ENCODE assay signal across 9 cellular contexts in the genomic region with DNA sequence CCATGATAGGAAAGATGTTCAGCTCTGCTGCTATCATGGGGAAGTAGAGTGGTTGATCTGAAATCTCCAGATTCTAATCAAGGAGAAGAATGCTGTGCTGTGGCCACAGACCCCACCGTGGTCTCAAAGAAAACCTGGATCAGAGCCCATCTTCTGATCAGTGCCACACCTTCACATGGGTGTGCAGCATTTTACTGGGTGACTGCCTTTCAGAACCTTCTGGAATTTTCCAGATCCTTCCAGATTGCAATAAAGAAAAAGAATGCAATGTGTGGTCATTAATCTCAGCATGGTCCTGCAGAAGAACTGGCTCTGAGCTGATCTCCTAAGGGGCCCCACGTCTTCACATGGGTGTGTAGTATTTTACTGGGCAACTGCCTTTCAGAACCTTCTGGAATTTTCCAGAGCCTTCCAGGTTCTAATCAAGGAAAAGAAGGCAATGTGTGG. TPM values are rescaled to one million over a fixed set of nuclear protein-coding genes. Genes with fewer than 3 reads are reported as not detected.
DNase-seq lines count a peak whose midpoint lies in the region; ATAC-seq and TF ChIP-seq lines count a peak whose summit lies in the region.
"Had no signal": no experiment of that assay in that cellular context is flagged by ENCODE, and none has a peak within 500 bp of the region (broad histone marks: within the 10 kb centered on the region; RNA-seq: fewer than 3 reads in every experiment).

No MANE protein-coding gene starts in this region.

- no peak overlapping the region for H3K4me3 ChIP-seq in suprapubic skin

- no peak for TF ChIP-seq EP300 in suprapubic skin (IDR thresholded peaks at IDR 0.05)

- peaks cover 81% of the 10 kb centered on the region for H3K4me1 Mint-ChIP-seq in activated CD4-positive, alpha-beta T cell treated with anti-CD3 and anti-CD28 coated beads, Interleukin-2, amount 10 ng/mL, durations not matched to agents 7 days and 5 days

- H3K27me3 ChIP-seq in foreskin keratinocyte (no peaks in the 10 kb centered on the region), suprapubic skin (no peaks in the 10 kb centered on the region)

- POLR2A ChIA-PET in activated CD4-positive, alpha-beta T cell treated with anti-CD3 and anti-CD28 coated beads, Interleukin-2, amount 10 ng/mL, durations not matched to agents 7 days and 5 days (lab: Charles Lee) = no interaction called here

- H3K4me3 Mint-ChIP-seq in activated CD4-positive, alpha-beta T cell treated with anti-CD3 and anti-CD28 coated beads, Interleukin-2, amount 10 ng/mL, durations not matched to agents 7 days and 5 days = no peak overlapping the region

- WGBS in suprapubic skin = 39% methylated on average over 2 of the region's 2 CpGs

- no peaks in the 10 kb centered on the region for H3K27me3 Mint-ChIP-seq in activated CD4-positive, alpha-beta T cell treated with anti-CD3 and anti-CD28 coated beads, Interleukin-2, amount 10 ng/mL, durations not matched to agents 7 days and 5 days

- intact Hi-C loops in sciatic nerve (cut with DNase I) = loop anchor here (5.0 kb wide), 1 partner anchor 843 kb away; no protein-coding TSS in a partner anchor

- TF ChIP-seq CTCF in VCaP (conservative IDR thresholded peaks at IDR 0.05) = no peak
- TF ChIP-seq CTCF in foreskin keratinocyte (conservative IDR thresholded peaks at IDR 0.05) = no peak
- no peak for TF ChIP-seq CTCF in suprapubic skin (IDR thresholded peaks at IDR 0.05)

- CTCF ChIA-PET in activated CD4-positive, alpha-beta T cell treated with anti-CD3 and anti-CD28 coated beads, Interleukin-2, amount 10 ng/mL, durations not matched to agents 7 days and 5 days (lab: Charles Lee) = interaction anchor here (0.8 kb wide), 1 partner anchor 48 kb away, joined by 3 read pairs; no protein-coding TSS in a partner anchor

- no peaks in the 10 kb centered on the region for H3K36me3 ChIP-seq in suprapubic skin

- no peaks in the 10 kb centered on the region for H3K9me3 Mint-ChIP-seq in activated CD4-positive, alpha-beta T cell treated with anti-CD3 and anti-CD28 coated beads, Interleukin-2, amount 10 ng/mL, durations not matched to agents 7 days and 5 days

- H3K4me1 ChIP-seq in foreskin keratinocyte (peaks cover 27% of the 10 kb centered on the region), suprapubic skin (peaks cover 63% of the 10 kb centered on the region)

- H3K27ac Mint-ChIP-seq in activated CD4-positive, alpha-beta T cell treated with anti-CD3 and anti-CD28 coated beads, Interleukin-2, amount 10 ng/mL, durations not matched to agents 7 days and 5 days = peak overlapping the region; percentile 74

- no peaks in the 10 kb centered on the region for H3K9me3 ChIP-seq in suprapubic skin

- no peak for DNase-seq in activated CD4-positive, alpha-beta T cell treated with anti-CD3 and anti-CD28 coated beads, Interleukin-2, amount 10 ng/mL, durations not matched to agents 7 days and 5 days
- no peak for DNase-seq in activated CD4-positive, alpha-beta T cell treated with anti-CD3 and anti-CD28 coated beads, Interleukin-2, amount 50 U/mL, for 1 hour
- no peak for DNase-seq in foreskin keratinocyte
- DNase-seq in suprapubic skin (ENCODE audit: low spot score in 2 of 2) = no peak
- DNase-seq in NCI-H2081 treated with DMSO at 0.1 percent for 48 hours (lab: John Stamatoyannopoulos, UW) = no peak
- DNase-seq in sciatic nerve (ENCODE audit: low spot score) = no peak
- DNase-seq: MM.1S had no signal

- no peak for TF ChIP-seq POLR2A in suprapubic skin (IDR thresholded peaks at IDR 0.05)

- peaks cover 69% of the 10 kb centered on the region for H3K36me3 Mint-ChIP-seq in activated CD4-positive, alpha-beta T cell treated with anti-CD3 and anti-CD28 coated beads, Interleukin-2, amount 10 ng/mL, durations not matched to agents 7 days and 5 days (ENCODE audit: low read depth)

- H3K27ac ChIP-seq in VCaP (peak overlapping the region; percentile 92), foreskin keratinocyte (peak overlapping the region; percentile 51), suprapubic skin (peak overlapping the region; percentile 90)

- ATAC-seq in foreskin keratinocyte = no peak
- no peak for ATAC-seq in sciatic nerve
- ATAC-seq in HG03039 (IDR thresholded peaks at IDR 0.05; ENCODE audit: unreplicated experiment) = no peak

RNA-seq across cellular contexts. Expression of a gene that starts 17.1 kb away (rescaled TPM):
- 100 to 1,000 TPM; 111 to 133 TPM for total RNA-seq in activated CD4-positive, alpha-beta T cell treated with anti-CD3 and anti-CD28 coated beads, Interleukin-2, amount 10 ng/mL, durations not matched to agents 7 days and 5 days
- 24.7 and 26.6 TPM in 2 replicates for total RNA-seq in foreskin keratinocyte
- polyA plus RNA-seq in foreskin keratinocyte = 9.3 and 9.5 TPM in 2 replicates
- 100 to 1,000 TPM in 1 of 4 donors, 10 to 100 TPM in 3; 37.0 to 100 (median 69.3) TPM for total RNA-seq in suprapubic skin
- total RNA-seq in sciatic nerve = 2,463 TPM

Comparison
In these comparisons a context has a peak if more than half of its experiments do, and no peak if none do; other contexts are left out.
1. RNA of a gene that starts 17.1 kb away (total RNA-seq): 2,463 TPM in sciatic nerve (single experiment); 111 to 133 TPM in activated CD4-positive, alpha-beta T cell treated with anti-CD3 and anti-CD28 coated beads, Interleukin-2, amount 10 ng/mL, durations not matched to agents 7 days and 5 days, 37.0 to 100 TPM in suprapubic skin and 24.7 to 26.6 TPM in foreskin keratinocyte; every median in the first group is over 10 times any median in the second.
2. Peak in every context shown above with its lines, with median percentiles within 50 percentile points of each other: H3K27ac ChIP-seq.